9 cellular contexts compared by ENCODE assay signal in the genomic region with DNA sequence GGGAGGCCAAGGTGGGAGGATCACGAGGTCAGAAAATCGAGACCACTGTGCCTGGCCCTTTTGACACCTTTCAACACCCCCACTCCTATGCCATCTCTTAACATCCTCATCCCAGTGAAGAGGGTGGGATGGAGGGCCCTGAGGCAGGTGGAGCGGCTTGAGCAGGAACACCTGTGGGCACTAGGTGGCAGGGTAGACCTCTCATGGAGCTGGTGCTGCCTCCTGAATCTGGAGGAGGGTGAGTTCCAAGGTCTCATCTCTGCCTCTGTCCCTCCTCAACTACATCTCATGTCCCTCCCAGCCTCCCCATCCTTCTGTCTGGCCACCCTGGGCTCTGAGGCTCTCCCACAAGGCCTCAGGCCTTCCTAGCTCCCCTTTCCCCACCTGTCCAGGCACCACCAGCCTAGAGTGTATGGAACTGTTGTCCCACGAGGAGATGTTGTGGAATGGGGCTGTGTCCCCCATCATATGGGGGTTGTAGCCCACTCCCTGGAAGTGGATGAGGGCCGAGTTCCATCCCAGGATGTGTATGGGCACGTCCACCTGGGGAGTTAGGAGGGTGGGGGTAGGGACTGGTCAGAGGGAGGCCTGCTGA. TPM values are rescaled to one million over a fixed set of nuclear protein-coding genes. Genes with fewer than 3 reads are reported as not detected.
DNase-seq lines count a peak whose midpoint lies in the region; ATAC-seq, FAIRE-seq and TF ChIP-seq lines count a peak whose summit lies in the region.
"Had no signal": no experiment of that assay in that cellular context is flagged by ENCODE, and none has a peak within 500 bp of the region (broad histone marks: within the 10 kb centered on the region; RNA-seq: fewer than 3 reads in every experiment).

No MANE protein-coding gene starts in this region.

- peaks cover 24% of the 10 kb centered on the region for H3K27me3 ChIP-seq in astrocyte (ENCODE audit: insufficient read depth, low read length)
- H3K27me3 ChIP-seq in neural cell (ENCODE audit: insufficient read depth, low read depth, low read length), result peaks cover 36% of the 10 kb centered on the region
- peaks cover 0 to 39% of the 10 kb centered on the region in 2 donors for H3K27me3 ChIP-seq in tibial artery

- intact Hi-C loops in tibial artery (cut with DNase I; ENCODE audit: low total_unique reads), result no loop called here

- H3K9me3 ChIP-seq in astrocyte (ENCODE audit: insufficient read depth, low read depth, low read length) (no peaks in the 10 kb centered on the region), neural cell (ENCODE audit: low read length) (no peaks in the 10 kb centered on the region), tibial artery (no peaks in the 10 kb centered on the region)

- no peaks in the 10 kb centered on the region for H3K9me3 Mint-ChIP-seq in astrocyte (ENCODE audit: unreplicated experiment)

- H3K4me2 ChIP-seq in astrocyte (ENCODE audit: low read length) (no peak overlapping the region), neural cell (ENCODE audit: low read length) (no peak overlapping the region)

- no peak overlapping the region for H3K9ac ChIP-seq in astrocyte (ENCODE audit: low read length)
- no peak overlapping the region for H3K9ac ChIP-seq in neural cell (ENCODE audit: low read length)

- FAIRE-seq in astrocyte (lab: Jason Lieb, UNC), result no peak

- TF ChIP-seq RAD21 in neural cell (conservative IDR thresholded peaks at IDR 0.05), result peak; percentile 11

- TF ChIP-seq EP300 in neural cell (conservative IDR thresholded peaks at IDR 0.05; ENCODE audit: poor library complexity, severe bottlenecking), result no peak

- no peaks in the 10 kb centered on the region for H3F3A ChIP-seq in neural cell (ENCODE audit: insufficient read depth, low read length, poor library complexity, severe bottlenecking)

- H3K4me3 ChIP-seq in astrocyte (ENCODE audit: insufficient read depth, low read depth, low read length), result no peak overlapping the region
- no peak overlapping the region for H3K4me3 ChIP-seq in neural cell (ENCODE audit: low read length)
- H3K4me3 ChIP-seq in tibial artery, result no peak overlapping the region
- H3K4me3 ChIP-seq: SK-N-MC had no signal

- peak; percentile 13 for TF ChIP-seq CTCF in astrocyte (IDR thresholded peaks at IDR 0.05; ENCODE audit: insufficient read depth, low read depth, low read length)
- peak; percentile 46 for TF ChIP-seq CTCF in neural cell (IDR thresholded peaks at IDR 0.05; ENCODE audit: poor library complexity, severe bottlenecking)
- no peak for TF ChIP-seq CTCF in tibial artery (IDR thresholded peaks at IDR 0.05)

- H3K27ac ChIP-seq in astrocyte (ENCODE audit: low read depth, low read length) (no peak overlapping the region), neural cell (ENCODE audit: low read length) (no peak overlapping the region), tibial artery (no peak overlapping the region)
- H3K27ac ChIP-seq: SK-N-MC had no signal

- no peaks in the 10 kb centered on the region for H3K36me3 ChIP-seq in astrocyte (ENCODE audit: insufficient read depth, low read length)
- no peaks in the 10 kb centered on the region for H3K36me3 ChIP-seq in neural cell (ENCODE audit: insufficient read depth, low read length)
- no peaks in the 10 kb centered on the region for H3K36me3 ChIP-seq in tibial artery

- peak; percentile 15 to 48 for DNase-seq in NCI-H2081 (lab: John Stamatoyannopoulos, UW)
- no peak for DNase-seq in NCI-H2081 treated with DMSO at 0.1 percent for 48 hours (lab: John Stamatoyannopoulos, UW)
- DNase-seq in HPDE6-E6E7 (ENCODE audit: extremely low spot score), result peak; percentile 70
- DNase-seq in astrocyte (ENCODE audit: low read depth), result no peak
- no peak for DNase-seq in tibial artery
- DNase-seq in UCSD-AML1 (lab: John Stamatoyannopoulos, UW; ENCODE audit: unreplicated experiment), result no peak

- H3K27me3 Mint-ChIP-seq in astrocyte (ENCODE audit: low read depth, unreplicated experiment), result peaks cover 75% of the 10 kb centered on the region

- H4K20me1 ChIP-seq in astrocyte (ENCODE audit: insufficient read depth, low read length), result no peaks in the 10 kb centered on the region
- H4K20me1 ChIP-seq in neural cell (ENCODE audit: insufficient read depth), result no peaks in the 10 kb centered on the region

- H3K36me3 Mint-ChIP-seq in astrocyte (ENCODE audit: low read depth, unreplicated experiment), result no peaks in the 10 kb centered on the region

- H3K4me3 Mint-ChIP-seq in astrocyte (ENCODE audit: unreplicated experiment), result no peak overlapping the region

- H3K4me1 Mint-ChIP-seq in astrocyte (ENCODE audit: low read depth, unreplicated experiment), result no peaks in the 10 kb centered on the region

- no peaks in the 10 kb centered on the region for H3K9me2 ChIP-seq in neural cell (ENCODE audit: insufficient read depth, low read length)

- no peak for ATAC-seq in GM18520 (IDR thresholded peaks at IDR 0.05; ENCODE audit: unreplicated experiment)

- no peak overlapping the region for H3K27ac Mint-ChIP-seq in astrocyte (ENCODE audit: unreplicated experiment)

- H2AFZ ChIP-seq in astrocyte (ENCODE audit: low read depth, low read length) (no peak overlapping the region), neural cell (ENCODE audit: low read depth, low read length) (no peak overlapping the region)

- H3K79me2 ChIP-seq in astrocyte (ENCODE audit: insufficient read depth, low read length), result no peaks in the 10 kb centered on the region
- no peaks in the 10 kb centered on the region for H3K79me2 ChIP-seq in neural cell (replicated peaks; ENCODE audit: insufficient read depth, low read length)

- H3K4me1 ChIP-seq in astrocyte (ENCODE audit: insufficient read depth, low read length), result no peaks in the 10 kb centered on the region
- H3K4me1 ChIP-seq in tibial artery, result no peaks in the 10 kb centered on the region

TF ChIP-seq in neural cell, 6 proteins besides CTCF, POLR2A, EP300 and RAD21:
- TF ChIP-seq TAF1 (IDR thresholded peaks at IDR 0.05; ENCODE audit: low read depth), result no peak
- TF ChIP-seq SMC3 (conservative IDR thresholded peaks at IDR 0.05; ENCODE audit: poor library complexity), result peak; percentile 18

RNA-seq across cellular contexts. Expression of a gene that starts 17.0 kb away (rescaled TPM):
- total RNA-seq in astrocyte, result not detected in 2 replicates
- polyA plus RNA-seq in neural cell, result not detected in 2 replicates
- polyA minus RNA-seq in neural cell, result not detected in 2 replicates

RNA-seq across cellular contexts. Expression of a gene that starts 25.3 kb away (rescaled TPM):
- not detected in 2 replicates for total RNA-seq in astrocyte
- polyA plus RNA-seq in neural cell, result not detected in 2 replicates
- polyA minus RNA-seq in neural cell, result not detected in 2 replicates

RNA-seq across cellular contexts. Expression of a gene that starts 31.1 kb away (rescaled TPM):
- total RNA-seq in astrocyte, result 0.22 and 0.27 TPM in 2 replicates
- 1.1 and 1.7 TPM in 2 replicates for polyA plus RNA-seq in neural cell
- polyA minus RNA-seq in neural cell, result 0.24 and 0.46 TPM in 2 replicates

RNA-seq across cellular contexts. Expression of a gene that starts 50.5 kb away (rescaled TPM):
- not detected in 2 replicates for total RNA-seq in astrocyte
- polyA plus RNA-seq in neural cell, result 0.36 TPM in 1 of 2 replicates, not detected in the other
- not detected in 2 replicates for polyA minus RNA-seq in neural cell

RNA-seq across cellular contexts. Expression of a gene that starts 50.8 kb away (rescaled TPM):
- total RNA-seq in astrocyte, result 0.75 and 1.1 TPM in 2 replicates
- 2.0 and 3.1 TPM in 2 replicates for polyA plus RNA-seq in neural cell
- 6.7 and 8.5 TPM in 2 replicates for polyA minus RNA-seq in neural cell

Comparison
In these comparisons a context has a peak if more than half of its experiments do, and no peak if none do; other contexts are left out.
1. DNase-seq: peak in NCI-H2081 (2 of 2) and HPDE6-E6E7 (single experiment); none in NCI-H2081 treated with DMSO at 0.1 percent for 48 hours (single experiment), astrocyte (single experiment), tibial artery (0 of 2) and UCSD-AML1 (single experiment).
2. CTCF ChIP-seq: peak in astrocyte (single experiment) and neural cell (single experiment); none in tibial artery (0 of 2).